In genomic region chr3:127588675-127589577, GRCh38 we compare ENCODE assay signal across 1 cellular context.
TF ChIP-seq lines count a peak whose summit lies in the region.

No MANE protein-coding gene starts in this region.

TF ChIP-seq in HepG2, 621 proteins besides CTCF, POLR2A, EP300 and RAD21:
- TF ChIP-seq ZNF788 (CRISPR knock-in tag; IDR thresholded peaks at IDR 0.05; ENCODE audit: borderline replicate concordance) (no peak), SIN3A (IDR thresholded peaks at IDR 0.05; ENCODE audit: borderline replicate concordance, low read depth, low read length) (no peak), HNF4A (CRISPR knock-in tag; IDR thresholded peaks at IDR 0.05) (peak; percentile 12; the same call in 1 of the 2 replicates), RBFOX2 (IDR thresholded peaks at IDR 0.05; ENCODE audit: low read depth, low read length) (no peak), NR2F6 (IDR thresholded peaks at IDR 0.05) (peak; percentile 23; the same call in 1 of the 2 replicates), NR2F6 (CRISPR knock-in tag; IDR thresholded peaks at IDR 0.05) (no peak), PRMT3 (CRISPR knock-in tag; IDR thresholded peaks at IDR 0.05; ENCODE audit: borderline replicate concordance, low read depth) (no peak), ZNF670 (CRISPR knock-in tag; IDR thresholded peaks at IDR 0.05; ENCODE audit: borderline replicate concordance) (no peak), ZNF292 (CRISPR knock-in tag; IDR thresholded peaks at IDR 0.05; ENCODE audit: borderline replicate concordance, low read depth) (no peak), AGO2 (optimal IDR thresholded peaks at IDR 0.05; ENCODE audit: low read depth, low read length) (no peak), E2F1 (CRISPR knock-in tag; IDR thresholded peaks at IDR 0.05) (no peak), TRIM22 (IDR thresholded peaks at IDR 0.05) (no peak), ZNF281 (CRISPR knock-in tag; IDR thresholded peaks at IDR 0.05; ENCODE audit: borderline replicate concordance) (no peak), ZFAT (CRISPR knock-in tag; conservative IDR thresholded peaks at IDR 0.05) (no peak), ARHGAP35 (CRISPR knock-in tag; IDR thresholded peaks at IDR 0.05; ENCODE audit: borderline replicate concordance) (no peak), ZNF431 (CRISPR knock-in tag; IDR thresholded peaks at IDR 0.05; ENCODE audit: borderline replicate concordance, low read depth) (no peak), PITX1 (CRISPR knock-in tag; IDR thresholded peaks at IDR 0.05) (no peak), ZNF558 (CRISPR knock-in tag; IDR thresholded peaks at IDR 0.05; ENCODE audit: borderline replicate concordance) (no peak), KLF15 (CRISPR knock-in tag; IDR thresholded peaks at IDR 0.05; ENCODE audit: borderline replicate concordance) (no peak), ZFYVE20 (CRISPR knock-in tag; IDR thresholded peaks at IDR 0.05; ENCODE audit: borderline replicate concordance, low read depth) (no peak), SUZ12 (IDR thresholded peaks at IDR 0.05; ENCODE audit: low read depth, low read length) (no peak), ZFY (CRISPR knock-in tag; IDR thresholded peaks at IDR 0.05) (peak; percentile 13; the same call in 1 of the 2 replicates), PPARG (CRISPR knock-in tag; conservative IDR thresholded peaks at IDR 0.05) (no peak), ZMAT5 (CRISPR knock-in tag; IDR thresholded peaks at IDR 0.05; ENCODE audit: borderline replicate concordance, low read depth) (no peak), GMEB2 (CRISPR knock-in tag; IDR thresholded peaks at IDR 0.05; ENCODE audit: low read depth) (no peak), NFE2L2 (IDR thresholded peaks at IDR 0.05; ENCODE audit: low read length) (no peak), ZHX2 (IDR thresholded peaks at IDR 0.05; ENCODE audit: low read depth) (no peak), ZHX2 (CRISPR knock-in tag; IDR thresholded peaks at IDR 0.05; ENCODE audit: borderline replicate concordance) (no peak), ZSCAN25 (CRISPR knock-in tag; IDR thresholded peaks at IDR 0.05) (no peak), REPIN1 (CRISPR knock-in tag; IDR thresholded peaks at IDR 0.05; ENCODE audit: borderline replicate concordance, low read depth) (no peak), TFDP2 (CRISPR knock-in tag; IDR thresholded peaks at IDR 0.05) (0 out of 2 replicates have a peak, but pooled peaks have one; percentile 9), ZNF891 (CRISPR knock-in tag; IDR thresholded peaks at IDR 0.05) (no peak), FOXJ3 (CRISPR knock-in tag; IDR thresholded peaks at IDR 0.05; ENCODE audit: borderline replicate concordance) (no peak), TEAD3 (CRISPR knock-in tag; optimal IDR thresholded peaks at IDR 0.05; ENCODE audit: borderline replicate concordance) (peak; percentile 79), MAFK (conservative IDR thresholded peaks at IDR 0.05 in 1 of 2, IDR thresholded peaks at IDR 0.05 in 1 of 2; ENCODE audit: low read length in 2 of 2) (no peak), NR2F1 (CRISPR knock-in tag; IDR thresholded peaks at IDR 0.05) (no peak)
